18 cellular contexts compared by ENCODE assay signal in genomic region chr12:20189767-20190166, GRCh38.
"Had no signal": no experiment of that assay in that cellular context is flagged by ENCODE, and none has a peak within 500 bp of the region (broad histone marks: within the 10 kb centered on the region; RNA-seq: fewer than 3 reads in every experiment).

No MANE protein-coding gene starts in this region.

- H3K36me3 ChIP-seq: gastroesophageal sphincter, tibial artery, uterus had no signal

- H3K4me1 ChIP-seq: uterus had no signal

- H3K27me3 Mint-ChIP-seq: activated naive CD8-positive, alpha-beta T cell treated with anti-CD3 and anti-CD28 coated beads, Interleukin-2, amount 10 ng/mL, durations not matched to agents 7 days and 5 days; dendritic cell treated with granulocyte-macrophage colony-stimulating factor and Interleukin-4, amounts not matched to agents 40 ng/mL and 50 ng/mL, for 4 days; stimulated activated naive B cell treated with anti-CD40 and anti-IgM and Interleukin-4, amounts not matched to agents 10 μg/mL and 1 μg/mL and 100 μg/mL, for 72 hours; T-cell had no signal

- H3K4me3 ChIP-seq: gastroesophageal sphincter, tibial artery, uterus had no signal

- H3K9me3 Mint-ChIP-seq: activated naive CD8-positive, alpha-beta T cell treated with anti-CD3 and anti-CD28 coated beads, Interleukin-2, amount 10 ng/mL, durations not matched to agents 7 days and 5 days; brain; dendritic cell treated with granulocyte-macrophage colony-stimulating factor and Interleukin-4, amounts not matched to agents 40 ng/mL and 50 ng/mL, for 4 days; nephron progenitor cell had no signal

- ATAC-seq: gastroesophageal sphincter; stimulated activated naive B cell treated with anti-CD40 and anti-IgM and Interleukin-4, amounts not matched to agents 10 μg/mL and 1 μg/mL and 100 μg/mL, for 72 hours; T-cell had no signal

- H3K27me3 ChIP-seq: gastroesophageal sphincter, tibial artery, uterus had no signal

- H3K36me3 Mint-ChIP-seq: activated naive CD8-positive, alpha-beta T cell treated with anti-CD3 and anti-CD28 coated beads, Interleukin-2, amount 10 ng/mL, durations not matched to agents 7 days and 5 days; brain; stimulated activated naive B cell treated with anti-CD40 and anti-IgM and Interleukin-4, amounts not matched to agents 10 μg/mL and 1 μg/mL and 100 μg/mL, for 72 hours; T-cell had no signal

- H3K27ac ChIP-seq: gastroesophageal sphincter, tibial artery, uterus had no signal

- H3K4me3 Mint-ChIP-seq: activated naive CD8-positive, alpha-beta T cell treated with anti-CD3 and anti-CD28 coated beads, Interleukin-2, amount 10 ng/mL, durations not matched to agents 7 days and 5 days; brain; dendritic cell treated with granulocyte-macrophage colony-stimulating factor and Interleukin-4, amounts not matched to agents 40 ng/mL and 50 ng/mL, for 4 days; nephron progenitor cell; stimulated activated naive B cell treated with anti-CD40 and anti-IgM and Interleukin-4, amounts not matched to agents 10 μg/mL and 1 μg/mL and 100 μg/mL, for 72 hours; T-cell had no signal

- H3K27ac Mint-ChIP-seq: activated naive CD8-positive, alpha-beta T cell treated with anti-CD3 and anti-CD28 coated beads, Interleukin-2, amount 10 ng/mL, durations not matched to agents 7 days and 5 days; dendritic cell treated with granulocyte-macrophage colony-stimulating factor and Interleukin-4, amounts not matched to agents 40 ng/mL and 50 ng/mL, for 4 days; nephron progenitor cell; stimulated activated naive B cell treated with anti-CD40 and anti-IgM and Interleukin-4, amounts not matched to agents 10 μg/mL and 1 μg/mL and 100 μg/mL, for 72 hours; T-cell had no signal

- H3K9me3 ChIP-seq: gastroesophageal sphincter, tibial artery, uterus had no signal

- DNase-seq: activated CD4-positive, alpha-beta T cell treated with anti-CD3 and anti-CD28 coated beads for 1 hour; activated CD4-positive, alpha-beta T cell treated with anti-CD3 and anti-CD28 coated beads, Interleukin-2, amount 50 U/mL, for 4 hours; activated naive CD4-positive, alpha-beta T cell; activated naive CD8-positive, alpha-beta T cell treated with anti-CD3 and anti-CD28 coated beads, Interleukin-2, amount 10 ng/mL, durations not matched to agents 7 days and 5 days; activated T-cell treated with anti-CD3 and anti-CD28 coated beads for 4 hours; erythroblast; hypothalamus; kidney; nephron progenitor cell; stimulated activated CD4-positive, alpha-beta T cell treated with anti-CD3 and anti-CD28 coated beads, Interleukin-2, amount 100 ng/mL, for 48 hours; stimulated activated naive B cell treated with anti-CD40 and anti-IgM and Interleukin-4, amounts not matched to agents 10 μg/mL and 1 μg/mL and 100 μg/mL, for 72 hours; T-cell; T-helper 9 cell; tibial artery; uterus had no signal

- H3K4me1 Mint-ChIP-seq: activated naive CD8-positive, alpha-beta T cell treated with anti-CD3 and anti-CD28 coated beads, Interleukin-2, amount 10 ng/mL, durations not matched to agents 7 days and 5 days; stimulated activated naive B cell treated with anti-CD40 and anti-IgM and Interleukin-4, amounts not matched to agents 10 μg/mL and 1 μg/mL and 100 μg/mL, for 72 hours; T-cell had no signal
